11 cellular contexts compared by ENCODE assay signal in genomic region chr11:65435330-65435931, GRCh38. TPM values are rescaled to one million over a fixed set of nuclear protein-coding genes. Genes with fewer than 3 reads are reported as not detected.
DNase-seq lines count a peak whose midpoint lies in the region; ATAC-seq and TF ChIP-seq lines count a peak whose summit lies in the region.
"Had no signal": no experiment of that assay in that cellular context is flagged by ENCODE, and none has a peak within 500 bp of the region (broad histone marks: within the 10 kb centered on the region; RNA-seq: fewer than 3 reads in every experiment).

No MANE protein-coding gene starts in this region.

- H3K79me1 ChIP-seq in IMR-90 (ENCODE audit: low read depth in 1 of 2, low read length in 2 of 2): peaks cover 8 to 50% of the 10 kb centered on the region in 2 experiments; a peak in 3 of 4 replicates

- no peak overlapping the region for H3K4me3 Mint-ChIP-seq in activated T-helper 2 cell treated with anti-CD3 and anti-CD28 coated beads, Interferon-gamma antibody, Interleukin-2, Interleukin-4, amounts not matched to agents 10 μg/mL and 5 μg/mL and 100 μg/mL, durations not matched to agents 14 hours and 24 hours and 36 hours (ENCODE audit: low read depth)
- H3K4me3 Mint-ChIP-seq in stimulated activated effector memory CD8-positive, alpha-beta T cell treated with anti-CD3 and anti-CD28 coated beads, Interleukin-12 subunit alpha, Interleukin-12 subunit beta, amount 100 ng/mL, for 72 hours: peak overlapping the region; percentile 10

- H3K14ac ChIP-seq in IMR-90 (replicated peaks; ENCODE audit: low read depth, low read length): no peak overlapping the region

- intact Hi-C loops in IMR-90 (cut with micrococcal nuclease): no loop called here
- intact Hi-C loops in activated T-helper 2 cell treated with anti-CD3 and anti-CD28 coated beads, Interferon-gamma antibody, Interleukin-2, Interleukin-4, amounts not matched to agents 10 μg/mL and 5 μg/mL and 100 μg/mL, durations not matched to agents 14 hours and 24 hours and 36 hours (cut with micrococcal nuclease): no loop called here
- intact Hi-C loops in left ventricle myocardium inferior (cut with micrococcal nuclease): no loop called here

- H3K4me2 ChIP-seq in IMR-90 (ENCODE audit: low read depth, low read length): peak overlapping the region; percentile 21

- H2AK5ac ChIP-seq in IMR-90 (ENCODE audit: low read depth, low read length): no peak overlapping the region

- no peak overlapping the region for H3K56ac ChIP-seq in IMR-90 (ENCODE audit: extremely low read depth, insufficient read depth, low read length)

- POLR2A ChIA-PET in IMR-90 (lab: Charles Lee; ENCODE audit: unreplicated experiment): interaction anchor here (2.5 kb wide), 1 partner anchor 72 kb away, joined by 6 read pairs; no protein-coding TSS in a partner anchor

- H3K9me3 ChIP-seq in IMR-90 (ENCODE audit: control insufficient read depth, insufficient read depth, low read length) (no peaks in the 10 kb centered on the region), left ventricle myocardium inferior (replicated peaks) (no peaks in the 10 kb centered on the region)

- DNase-seq in IMR-90: peak; percentile 45
- no peak for DNase-seq in activated T-helper 2 cell treated with anti-CD3 and anti-CD28 coated beads, Interferon-gamma antibody, Interleukin-2, Interleukin-4, amounts not matched to agents 10 μg/mL and 5 μg/mL and 100 μg/mL, durations not matched to agents 14 hours and 24 hours and 36 hours (ENCODE audit: low spot score)
- DNase-seq in left ventricle myocardium inferior: no peak
- no peak for DNase-seq in stimulated activated effector memory CD8-positive, alpha-beta T cell treated with anti-CD3 and anti-CD28 coated beads, Interleukin-12 subunit alpha, Interleukin-12 subunit beta, amount 100 ng/mL, for 72 hours (ENCODE audit: low spot score in 2 of 2)
- no peak for DNase-seq in NOMO-1 treated with DMSO at 0.1 percent for 48 hours (lab: John Stamatoyannopoulos, UW; ENCODE audit: unreplicated experiment)
- DNase-seq in AG08396 (ENCODE audit: low spot score): no peak
- DNase-seq in NCI-H526 treated with DMSO at 0.1 percent for 48 hours (lab: John Stamatoyannopoulos, UW): no peak
- DNase-seq: central memory CD4-positive, alpha-beta T cell; Kasumi-1; stimulated activated CD4-positive, alpha-beta T cell treated with anti-CD3 and anti-CD28 coated beads, Interleukin-4, amount 100 ng/mL, for 1 hour had no signal

- BruUV-seq in IMR-90 (replicated peaks; lab: Mats Ljungman, UMichigan): no TSS peak

- no peak for TF ChIP-seq CTCF in IMR-90 (conservative IDR thresholded peaks at IDR 0.05; ENCODE audit: low read depth, low read length)
- TF ChIP-seq CTCF in left ventricle myocardium inferior (IDR thresholded peaks at IDR 0.05; ENCODE audit: borderline replicate concordance): no peak

- no peak overlapping the region for H2BK5ac ChIP-seq in IMR-90 (ENCODE audit: low read depth, low read length, poor library complexity, severe bottlenecking)

- no peak overlapping the region for H2BK15ac ChIP-seq in IMR-90 (ENCODE audit: low read depth, low read length)

- CTCF ChIA-PET in IMR-90 (lab: Yijun Ruan, JAX): interaction anchor here (0.6 kb wide), 1 partner anchor 1593 kb away, joined by 3 read pairs; no protein-coding TSS in a partner anchor

- TF ChIP-seq RAD21 in IMR-90 (IDR thresholded peaks at IDR 0.05; ENCODE audit: low read length): no peak

- H3K4me1 ChIP-seq in IMR-90 (ENCODE audit: control insufficient read depth, insufficient read depth, low read length) (peaks cover 2% of the 10 kb centered on the region; the same call in 1 of the 2 replicates), left ventricle myocardium inferior (peaks cover 100% of the 10 kb centered on the region)

- H3K36me3 Mint-ChIP-seq in activated T-helper 2 cell treated with anti-CD3 and anti-CD28 coated beads, Interferon-gamma antibody, Interleukin-2, Interleukin-4, amounts not matched to agents 10 μg/mL and 5 μg/mL and 100 μg/mL, durations not matched to agents 14 hours and 24 hours and 36 hours (ENCODE audit: low read depth): peaks cover 79% of the 10 kb centered on the region
- H3K36me3 Mint-ChIP-seq in stimulated activated effector memory CD8-positive, alpha-beta T cell treated with anti-CD3 and anti-CD28 coated beads, Interleukin-12 subunit alpha, Interleukin-12 subunit beta, amount 100 ng/mL, for 72 hours: peaks cover 100% of the 10 kb centered on the region

- H2AFZ ChIP-seq in IMR-90 (replicated peaks; ENCODE audit: low read length, poor library complexity): no peak overlapping the region

- peak; percentile 24; the same call in 1 of the 2 replicates for TF ChIP-seq POLR2A in IMR-90 (IDR thresholded peaks at IDR 0.05; ENCODE audit: low read depth, low read length)

- no peak overlapping the region for H3K4me3 ChIP-seq in IMR-90 (ENCODE audit: insufficient read depth, low read depth, low read length)
- peak overlapping the region; percentile 80 for H3K4me3 ChIP-seq in left ventricle myocardium inferior

- H4K20me1 ChIP-seq in IMR-90 (ENCODE audit: insufficient read depth, low read length): peaks cover 96% of the 10 kb centered on the region

- H3K9me3 Mint-ChIP-seq in activated T-helper 2 cell treated with anti-CD3 and anti-CD28 coated beads, Interferon-gamma antibody, Interleukin-2, Interleukin-4, amounts not matched to agents 10 μg/mL and 5 μg/mL and 100 μg/mL, durations not matched to agents 14 hours and 24 hours and 36 hours: no peaks in the 10 kb centered on the region
- H3K9me3 Mint-ChIP-seq in stimulated activated effector memory CD8-positive, alpha-beta T cell treated with anti-CD3 and anti-CD28 coated beads, Interleukin-12 subunit alpha, Interleukin-12 subunit beta, amount 100 ng/mL, for 72 hours: no peaks in the 10 kb centered on the region

- H3K27ac ChIP-seq in IMR-90 (ENCODE audit: insufficient read depth, low read length) (no peak overlapping the region), left ventricle myocardium inferior (replicated peaks) (peak overlapping the region; percentile 73)

- no peaks in the 10 kb centered on the region for H3K27me3 ChIP-seq in IMR-90 (ENCODE audit: control insufficient read depth, insufficient read depth, low read length)
- H3K27me3 ChIP-seq in left ventricle myocardium inferior (ENCODE audit: low read depth): no peaks in the 10 kb centered on the region

- dilution Hi-C loops in IMR-90 (cut with HindIII; ENCODE audit: low sequenced_read_pairs, unreplicated experiment): no loop called here

- no peak overlapping the region for H4K5ac ChIP-seq in IMR-90 (ENCODE audit: low read depth, low read length)

- ATAC-seq in IMR-90 (ENCODE audit: low read depth) (no peak), HG02588 (IDR thresholded peaks at IDR 0.05; ENCODE audit: unreplicated experiment) (no peak)
- ATAC-seq in stimulated activated effector memory CD8-positive, alpha-beta T cell treated with anti-CD3 and anti-CD28 coated beads, Interleukin-12 subunit alpha, Interleukin-12 subunit beta, amount 100 ng/mL, for 72 hours: no peak

- H2BK20ac ChIP-seq in IMR-90 (ENCODE audit: low read depth, low read length): no peak overlapping the region

- no peaks in the 10 kb centered on the region for H3K9me1 ChIP-seq in IMR-90 (ENCODE audit: insufficient read depth, low read length)

- H4K91ac ChIP-seq in IMR-90 (ENCODE audit: insufficient read depth, low read depth, low read length): no peak overlapping the region

- H3K36me3 ChIP-seq in IMR-90 (ENCODE audit: control insufficient read depth, insufficient read depth, low read length): peaks cover 44% of the 10 kb centered on the region
- peaks cover 86% of the 10 kb centered on the region for H3K36me3 ChIP-seq in left ventricle myocardium inferior

- no peak overlapping the region for H3K9ac ChIP-seq in IMR-90 (ENCODE audit: low read depth, low read length)

- H3K27ac Mint-ChIP-seq in activated T-helper 2 cell treated with anti-CD3 and anti-CD28 coated beads, Interferon-gamma antibody, Interleukin-2, Interleukin-4, amounts not matched to agents 10 μg/mL and 5 μg/mL and 100 μg/mL, durations not matched to agents 14 hours and 24 hours and 36 hours: peak overlapping the region; percentile 36
- H3K27ac Mint-ChIP-seq in stimulated activated effector memory CD8-positive, alpha-beta T cell treated with anti-CD3 and anti-CD28 coated beads, Interleukin-12 subunit alpha, Interleukin-12 subunit beta, amount 100 ng/mL, for 72 hours: peak overlapping the region; percentile 90

- H3K27me3 Mint-ChIP-seq in activated T-helper 2 cell treated with anti-CD3 and anti-CD28 coated beads, Interferon-gamma antibody, Interleukin-2, Interleukin-4, amounts not matched to agents 10 μg/mL and 5 μg/mL and 100 μg/mL, durations not matched to agents 14 hours and 24 hours and 36 hours (ENCODE audit: low read depth): no peaks in the 10 kb centered on the region

- H3K23ac ChIP-seq in IMR-90 (ENCODE audit: low read depth, low read length): no peak overlapping the region; the same call in 1 of the 2 replicates

- no peak overlapping the region for H2BK120ac ChIP-seq in IMR-90 (ENCODE audit: low read depth, low read length)

- 83% methylated on average over 1 of the region's 9 CpGs; no CpG with 5 or more reads in 1 of the 2 experiments for WGBS in IMR-90 (ENCODE audit: extremely low coverage in 2 of 2, insufficient read length in 1 of 2), 2 experiments

- peaks cover 77% of the 10 kb centered on the region for H3K4me1 Mint-ChIP-seq in activated T-helper 2 cell treated with anti-CD3 and anti-CD28 coated beads, Interferon-gamma antibody, Interleukin-2, Interleukin-4, amounts not matched to agents 10 μg/mL and 5 μg/mL and 100 μg/mL, durations not matched to agents 14 hours and 24 hours and 36 hours (ENCODE audit: low read depth)
- peaks cover 88% of the 10 kb centered on the region for H3K4me1 Mint-ChIP-seq in stimulated activated effector memory CD8-positive, alpha-beta T cell treated with anti-CD3 and anti-CD28 coated beads, Interleukin-12 subunit alpha, Interleukin-12 subunit beta, amount 100 ng/mL, for 72 hours

- H3K4ac ChIP-seq in IMR-90 (ENCODE audit: low read depth, low read length): no peak overlapping the region

- in situ Hi-C loops in IMR-90 (cut with MboI; ENCODE audit: low sequenced_read_pairs): no loop called here

- H4K8ac ChIP-seq in IMR-90 (ENCODE audit: low read depth in 2 of 2, low read length in 2 of 2): no peak overlapping the region

- no peak overlapping the region for H3K18ac ChIP-seq in IMR-90 (ENCODE audit: low read depth, low read length)

- H2AK9ac ChIP-seq in IMR-90 (replicated peaks; ENCODE audit: low read depth, low read length, poor library complexity): no peak overlapping the region

RNA-seq across cellular contexts. Expression of gene NEAT1, which starts 12.8 kb away (rescaled TPM):
- total RNA-seq in IMR-90 (2012; rRNA removed) (30.1 and 38.0 TPM in 2 replicates), left ventricle myocardium inferior (405 TPM)
- polyA plus RNA-seq in IMR-90 (2012; rRNA removed): 56.3 and 114 TPM in 2 replicates
- polyA plus RNA-seq in IMR-90 (2012; cell fraction: cytosol; rRNA removed): 12.5 and 21.1 TPM in 2 replicates
- 237 and 1,050 TPM in 2 replicates for polyA plus RNA-seq in IMR-90 (2012; cell fraction: nucleus; rRNA removed; ENCODE audit: low replicate concordance)
- total RNA-seq in activated T-helper 2 cell treated with anti-CD3 and anti-CD28 coated beads, Interferon-gamma antibody, Interleukin-2, Interleukin-4, amounts not matched to agents 10 μg/mL and 5 μg/mL and 100 μg/mL, durations not matched to agents 14 hours and 24 hours and 36 hours: 422 and 430 TPM in 2 replicates

RNA-seq across cellular contexts. Expression of gene FRMD8, which starts 49.0 kb away (rescaled TPM):
- total RNA-seq in IMR-90 (2012; rRNA removed) (10.8 and 11.3 TPM in 2 replicates), left ventricle myocardium inferior (8.4 TPM)
- polyA plus RNA-seq in IMR-90 (2012; rRNA removed): 19.8 and 22.5 TPM in 2 replicates
- polyA plus RNA-seq in IMR-90 (2012; cell fraction: cytosol; rRNA removed): 30.0 and 36.2 TPM in 2 replicates
- polyA plus RNA-seq in IMR-90 (2012; cell fraction: nucleus; rRNA removed; ENCODE audit: low replicate concordance): 33.2 and 66.1 TPM in 2 replicates
- 39.7 and 39.8 TPM in 2 replicates for total RNA-seq in activated T-helper 2 cell treated with anti-CD3 and anti-CD28 coated beads, Interferon-gamma antibody, Interleukin-2, Interleukin-4, amounts not matched to agents 10 μg/mL and 5 μg/mL and 100 μg/mL, durations not matched to agents 14 hours and 24 hours and 36 hours

RNA-seq across cellular contexts. Expression of gene SLC25A45, which starts 53.0 kb away (rescaled TPM):
- total RNA-seq in IMR-90 (2012; rRNA removed): 0.56 and 0.72 TPM in 2 replicates
- 1.2 and 1.3 TPM in 2 replicates for polyA plus RNA-seq in IMR-90 (2012; rRNA removed)
- polyA plus RNA-seq in IMR-90 (2012; cell fraction: cytosol; rRNA removed): 0.69 and 1.5 TPM in 2 replicates
- 5.8 and 7.2 TPM in 2 replicates for polyA plus RNA-seq in IMR-90 (2012; cell fraction: nucleus; rRNA removed; ENCODE audit: low replicate concordance)
- 14.6 and 16.3 TPM in 2 replicates for total RNA-seq in activated T-helper 2 cell treated with anti-CD3 and anti-CD28 coated beads, Interferon-gamma antibody, Interleukin-2, Interleukin-4, amounts not matched to agents 10 μg/mL and 5 μg/mL and 100 μg/mL, durations not matched to agents 14 hours and 24 hours and 36 hours
- total RNA-seq in left ventricle myocardium inferior: 5.0 TPM

Comparison
In these comparisons a context has a peak if more than half of its experiments do, and no peak if none do; other contexts are left out.
1. RNA of gene NEAT1, which starts 12.8 kb away (total RNA-seq): 422 to 430 TPM in activated T-helper 2 cell treated with anti-CD3 and anti-CD28 coated beads, Interferon-gamma antibody, Interleukin-2, Interleukin-4, amounts not matched to agents 10 μg/mL and 5 μg/mL and 100 μg/mL, durations not matched to agents 14 hours and 24 hours and 36 hours and 405 TPM in left ventricle myocardium inferior (single experiment); 30.1 to 38.0 TPM in IMR-90; every median in the first group is over 10 times any median in the second.